Comparison of ENCODE assay signal across 9 cellular contexts in genomic region chr2:240640939-240641338, GRCh38. TPM values are rescaled to one million over a fixed set of nuclear protein-coding genes. Genes with fewer than 3 reads are reported as not detected.
DNase-seq lines count a peak whose midpoint lies in the region; ATAC-seq and TF ChIP-seq lines count a peak whose summit lies in the region.
"Had no signal": no experiment of that assay in that cellular context is flagged by ENCODE, and none has a peak within 500 bp of the region (broad histone marks: within the 10 kb centered on the region; RNA-seq: fewer than 3 reads in every experiment).

No MANE protein-coding gene starts in this region.

- POLR2A ChIA-PET in AG04449 (lab: Yijun Ruan, JAX) = no interaction called here

- peaks cover 0 to 1% (median 0%) of the 10 kb centered on the region in 3 donors for H3K27me3 Mint-ChIP-seq in immature natural killer cell (ENCODE audit: low read depth in 3 of 3)

- in situ Hi-C loops in SK-MEL-5 (cut with HindIII; ENCODE audit: low pct_unique_long_range_greater_than_20kb, low sequenced_read_pairs) (no loop called here), KBM-7 (cut with MboI; ENCODE audit: low pct_unique_long_range_greater_than_20kb, low sequenced_read_pairs) (no loop called here)

- CTCF ChIA-PET in AG04449 (lab: Yijun Ruan, JAX) = interaction anchor here (1.3 kb wide), 1 partner anchor 200 kb away, joined by 3 read pairs; no protein-coding TSS in a partner anchor

- DNase-seq in AG04449 (ENCODE audit: low read depth, low spot score) (no peak), GM03348 (ENCODE audit: low spot score) (peak; percentile 79), SK-MEL-5 (ENCODE audit: low read depth, low spot score) (peak; percentile 72), immature natural killer cell (peak; percentile 17 to 34 (median 24)), KBM-7 (no peak), OCI-M2 (lab: John Stamatoyannopoulos, UW; ENCODE audit: unreplicated experiment) (no peak)
- DNase-seq in stimulated activated naive CD4-positive, alpha-beta T cell treated with Interleukin-2 at 50 U/mL for 16 hours (lab: John Stamatoyannopoulos, UW) = no peak

- no peaks in the 10 kb centered on the region for H3K9me3 Mint-ChIP-seq in immature natural killer cell

- H3K4me1 Mint-ChIP-seq in immature natural killer cell = peaks cover 0 to under 1% of the 10 kb centered on the region in 2 donors

- H3K27ac Mint-ChIP-seq in immature natural killer cell = peak overlapping the region in 1 of 6 donors; percentile 32

- H3K36me3 Mint-ChIP-seq in immature natural killer cell = no peaks in the 10 kb centered on the region

- no peak overlapping the region for H3K4me3 Mint-ChIP-seq in immature natural killer cell

- peak; percentile 56 for TF ChIP-seq CTCF in AG04449 (IDR thresholded peaks at IDR 0.05; ENCODE audit: insufficient read depth, low read length, missing control alignments)

- no peak for ATAC-seq in GM21825 (IDR thresholded peaks at IDR 0.05; ENCODE audit: unreplicated experiment)

- no peak overlapping the region for H3K4me3 ChIP-seq in AG04449 (ENCODE audit: low read depth, low read length)

RNA-seq across cellular contexts. Expression of gene GPR35, which starts 15.7 kb away (rescaled TPM):
- 0.05 TPM in 1 of 2 replicates, not detected in the other for total RNA-seq in SK-MEL-5 (2014; rRNA removed; shearing (Covaris generic))
- polyA plus RNA-seq in SK-MEL-5 (2015; cell fraction: cytosol; rRNA removed) = 0.05 TPM in 1 of 2 replicates, not detected in the other
- 1.1 and 2.5 TPM in 2 replicates for polyA plus RNA-seq in SK-MEL-5 (2015; cell fraction: nucleus; rRNA removed)
- 1 to 10 TPM in 1 of 3 donors, under 1 TPM in 1, not detected in 1; 0.89 to 1.6 TPM for polyA plus RNA-seq in immature natural killer cell

RNA-seq across cellular contexts. Expression of gene AQP12B, which starts 41.7 kb away (rescaled TPM):
- total RNA-seq in SK-MEL-5 (2014; rRNA removed; shearing (Covaris generic)) = not detected in 2 replicates
- not detected in 2 replicates for polyA plus RNA-seq in SK-MEL-5 (2015; cell fraction: cytosol; rRNA removed)
- not detected in 2 replicates for polyA plus RNA-seq in SK-MEL-5 (2015; cell fraction: nucleus; rRNA removed)
- not detected for polyA plus RNA-seq in immature natural killer cell
- total RNA-seq: T-helper 1 cell treated with Interleukin-12 subunit alpha and Interleukin-12 subunit beta and Interleukin-4 antibody, amounts not matched to agents 30 ng/mL and 1 ng/mL, for 36 hours had no signal

RNA-seq across cellular contexts. Expression of gene AQP12A, which starts 50.7 kb away (rescaled TPM):
- not detected in 2 replicates for total RNA-seq in SK-MEL-5 (2014; rRNA removed; shearing (Covaris generic))
- not detected in 2 replicates for polyA plus RNA-seq in SK-MEL-5 (2015; cell fraction: cytosol; rRNA removed)
- not detected in 2 replicates for polyA plus RNA-seq in SK-MEL-5 (2015; cell fraction: nucleus; rRNA removed)
- polyA plus RNA-seq in immature natural killer cell = not detected
- total RNA-seq: T-helper 1 cell treated with Interleukin-12 subunit alpha and Interleukin-12 subunit beta and Interleukin-4 antibody, amounts not matched to agents 30 ng/mL and 1 ng/mL, for 36 hours had no signal

RNA-seq across cellular contexts. Expression of gene CAPN10, which starts 54.4 kb away (rescaled TPM):
- total RNA-seq in SK-MEL-5 (2014; rRNA removed; shearing (Covaris generic)) = 15.5 and 20.7 TPM in 2 replicates
- 24.5 and 25.4 TPM in 2 replicates for polyA plus RNA-seq in SK-MEL-5 (2015; cell fraction: cytosol; rRNA removed)
- 92.4 and 115 TPM in 2 replicates for polyA plus RNA-seq in SK-MEL-5 (2015; cell fraction: nucleus; rRNA removed)
- 10 to 100 TPM in 2 of 3 donors, 1 to 10 TPM in 1; 9.7 to 22.5 (median 11.6) TPM for polyA plus RNA-seq in immature natural killer cell

Comparison
In these comparisons a context has a peak if more than half of its experiments do, and no peak if none do; other contexts are left out.
1. DNase-seq: peak in GM03348 (single experiment), SK-MEL-5 (single experiment) and immature natural killer cell (3 of 3); none in AG04449 (single experiment), KBM-7 (single experiment), OCI-M2 (single experiment) and stimulated activated naive CD4-positive, alpha-beta T cell treated with Interleukin-2 at 50 U/mL for 16 hours (single experiment).